Comparison of ENCODE assay signal across 8 cellular contexts in genomic region chr1:31745071-31745897, GRCh38. TPM values are rescaled to one million over a fixed set of nuclear protein-coding genes. Genes with fewer than 3 reads are reported as not detected.
DNase-seq lines count a peak whose midpoint lies in the region; ATAC-seq and TF ChIP-seq lines count a peak whose summit lies in the region.

No MANE protein-coding gene starts in this region.

- H3K27ac ChIP-seq in brain microvascular endothelial cell, result no peak overlapping the region

- no peaks in the 10 kb centered on the region for H3K27me3 ChIP-seq in brain microvascular endothelial cell (replicated peaks)

- DNase-seq in G401 (ENCODE audit: low spot score) (peak; percentile 65), LNCaP clone FGC (ENCODE audit: low read depth) (no peak), T1000 (lab: John Stamatoyannopoulos, UW) (peak; percentile 64), brain microvascular endothelial cell (peak; percentile 63), immature natural killer cell (peak; percentile 54 to 64 (median 55)), GOT3 (lab: John Stamatoyannopoulos, UW) (no peak)
- peak; percentile 57 for DNase-seq in stimulated activated CD4-positive, alpha-beta T cell treated with anti-CD3 and anti-CD28 coated beads, Interleukin-1b, Interleukin-23, amount 100 ng/mL, for 48 hours

- peaks cover 0 to 8% (median 3%) of the 10 kb centered on the region in 3 donors for H3K27me3 Mint-ChIP-seq in immature natural killer cell (ENCODE audit: low read depth in 3 of 3)

- H3K36me3 ChIP-seq in brain microvascular endothelial cell (replicated peaks), result no peaks in the 10 kb centered on the region

- no peaks in the 10 kb centered on the region for H3K9me3 Mint-ChIP-seq in immature natural killer cell

- H3K4me1 Mint-ChIP-seq in immature natural killer cell, result peaks cover 50 to 57% of the 10 kb centered on the region in 2 donors

- peak overlapping the region in 4 of 5 donors; percentile 41 to 87 (median 68) for H3K4me3 Mint-ChIP-seq in immature natural killer cell

- H3K27ac Mint-ChIP-seq in immature natural killer cell, result peak overlapping the region in 2 of 6 donors; percentile 9 to 32

- in situ Hi-C loops in G401 (cut with HindIII; ENCODE audit: low sequenced_read_pairs) (no loop called here), brain microvascular endothelial cell (cut with HindIII; ENCODE audit: low pct_ligation_motif_present, low sequenced_read_pairs) (no loop called here)

- peaks cover 0 to 8% (median 0%) of the 10 kb centered on the region in 3 donors for H3K36me3 Mint-ChIP-seq in immature natural killer cell

- no peak for ATAC-seq in GM21529 (IDR thresholded peaks at IDR 0.05; ENCODE audit: unreplicated experiment)

- peak; percentile 81 for TF ChIP-seq CTCF in LNCaP clone FGC (IDR thresholded peaks at IDR 0.05; ENCODE audit: control insufficient read depth, extremely low read depth, insufficient read depth)
- TF ChIP-seq CTCF in brain microvascular endothelial cell (IDR thresholded peaks at IDR 0.05; ENCODE audit: low read depth, low read length, missing control alignments), result peak; percentile 95

- H3K4me3 ChIP-seq in LNCaP clone FGC (ENCODE audit: low read depth, low read length) (no peak overlapping the region), brain microvascular endothelial cell (ENCODE audit: low read depth, low read length) (no peak overlapping the region)

RNA-seq across cellular contexts. Expression of gene ADGRB2, which starts 18.9 kb away (rescaled TPM):
- 45.4 and 49.5 TPM in 2 replicates for total RNA-seq in G401 (2014; rRNA removed; shearing (Covaris generic))
- polyA plus RNA-seq in immature natural killer cell, result 1 to 10 TPM in 1 of 3 donors, under 1 TPM in 1, not detected in 1; 0.36 to 2.1 TPM

RNA-seq across cellular contexts. Expression of gene COL16A1, which starts 41.5 kb away (rescaled TPM):
- 50.5 and 56.2 TPM in 2 replicates for total RNA-seq in G401 (2014; rRNA removed; shearing (Covaris generic))
- not detected for polyA plus RNA-seq in immature natural killer cell

Comparison
In these comparisons a context has a peak if more than half of its experiments do, and no peak if none do; other contexts are left out.
1. DNase-seq: peak in G401 (single experiment), T1000 (single experiment), brain microvascular endothelial cell (single experiment), immature natural killer cell (3 of 3) and stimulated activated CD4-positive, alpha-beta T cell treated with anti-CD3 and anti-CD28 coated beads, Interleukin-1b, Interleukin-23, amount 100 ng/mL, for 48 hours (single experiment); none in LNCaP clone FGC (single experiment) and GOT3 (single experiment).